8 cellular contexts compared by ENCODE assay signal in genomic region chr12:56188116-56188785, GRCh38. TPM values are rescaled to one million over a fixed set of nuclear protein-coding genes. Genes with fewer than 3 reads are reported as not detected.
DNase-seq lines count a peak whose midpoint lies in the region; ATAC-seq, FAIRE-seq and TF ChIP-seq lines count a peak whose summit lies in the region.

No MANE protein-coding gene starts in this region.

- H2AFZ ChIP-seq in mammary epithelial cell (ENCODE audit: low read depth, low read length), result peak overlapping the region; percentile 80

- H3K4me2 ChIP-seq in mammary epithelial cell (ENCODE audit: insufficient read depth, low read depth, low read length), result peak overlapping the region; percentile 85

- peak overlapping the region; percentile 71 for H3K4me3 ChIP-seq in BJ (ENCODE audit: low read depth, low read length)
- peak overlapping the region; percentile 63 to 88 (median 71) for H3K4me3 ChIP-seq in mammary epithelial cell (replicated peaks in 1 of 3; ENCODE audit: insufficient read depth in 1 of 3, low read depth in 2 of 3, low read length in 3 of 3)

- H3K27ac ChIP-seq in mammary epithelial cell (ENCODE audit: insufficient read depth, low read depth, low read length), result peak overlapping the region; percentile 41

- no peaks in the 10 kb centered on the region for H4K20me1 ChIP-seq in mammary epithelial cell (ENCODE audit: insufficient read depth, low read length)

- peak overlapping the region; percentile 89 for H3K27ac Mint-ChIP-seq in mesothelial cell of epicardium

- peaks cover 1% of the 10 kb centered on the region for H3K27me3 Mint-ChIP-seq in mesothelial cell of epicardium (ENCODE audit: low read depth)

- CTCF ChIA-PET in BJ (lab: Yijun Ruan, JAX) (interaction anchor here (0.9 to 9.8 kb wide), 18 partner anchors 7 to 450 kb away, joined by 3 to 134 read pairs (median 7); partner anchors contain the start of genes ESYT1, MYL6, RNF41 and SPRYD4), mammary epithelial cell (lab: Charles Lee; ENCODE audit: low non-redundant PET) (interaction anchor here (0.6 kb wide), 1 partner anchor 449 kb away, joined by 4 read pairs; no protein-coding TSS in a partner anchor)

- BruUV-seq in mammary epithelial cell (replicated peaks; lab: Mats Ljungman, UMichigan), result no TSS peak

- TF ChIP-seq CTCF in BJ (IDR thresholded peaks at IDR 0.05; ENCODE audit: insufficient read depth, low read depth, low read length) (no peak), mammary epithelial cell (conservative IDR thresholded peaks at IDR 0.05 in 1 of 2, IDR thresholded peaks at IDR 0.05 in 1 of 2; ENCODE audit: extremely low read depth in 1 of 2, insufficient read depth in 1 of 2, low read depth in 1 of 2, low read length in 2 of 2) (no peak), mesothelial cell of epicardium (IDR thresholded peaks at IDR 0.05; ENCODE audit: unreplicated experiment) (no peak)

- ATAC-seq in GM21390 (IDR thresholded peaks at IDR 0.05; ENCODE audit: unreplicated experiment), result no peak

- H3K36me3 ChIP-seq in BJ (ENCODE audit: control insufficient read depth, insufficient read depth, low read length) (peaks cover 10% of the 10 kb centered on the region), mammary epithelial cell (ENCODE audit: insufficient read depth, low read length) (peaks cover 17% of the 10 kb centered on the region)

- no peaks in the 10 kb centered on the region for H3K9me3 ChIP-seq in mammary epithelial cell (replicated peaks; ENCODE audit: insufficient read depth, low read length)

- dilution Hi-C loops in mammary epithelial cell (cut with HindIII; ENCODE audit: low sequenced_read_pairs), result loop anchor here (5.0 kb wide), 1 partner anchor 431 kb away; no protein-coding TSS in a partner anchor

- POLR2A ChIA-PET in BJ (lab: Charles Lee), result interaction anchor here (0.6 to 2.2 kb wide), 4 partner anchors 30 to 114 kb away, joined by 3 to 10 read pairs (median 5); partner anchors contain the start of genes MYL6 and RNF41

- DNase-seq in BJ (ENCODE audit: low read depth) (no peak), KBM-7 (peak; percentile 27), mammary epithelial cell (no peak), mesothelial cell of epicardium (ENCODE audit: low spot score in 2 of 2, unreplicated experiment in 2 of 2) (no peak), GM12892 (ENCODE audit: insufficient read length) (no peak), NOMO-1 treated with DMSO at 0.1 percent for 48 hours (lab: John Stamatoyannopoulos, UW; ENCODE audit: unreplicated experiment) (no peak), SW 1271 (lab: John Stamatoyannopoulos, UW) (no peak)

- FAIRE-seq in GM12892 (lab: Jason Lieb, UNC), result no peak

- H3K4me1 Mint-ChIP-seq in mesothelial cell of epicardium, result peaks cover 19% of the 10 kb centered on the region

- in situ Hi-C loops in KBM-7 (cut with MboI; ENCODE audit: low pct_unique_long_range_greater_than_20kb, low sequenced_read_pairs), result no loop called here
- in situ Hi-C loops in mammary epithelial cell (cut with MboI; ENCODE audit: low sequenced_read_pairs in 2 of 2), result no loop called here

- H3K9me3 Mint-ChIP-seq in mesothelial cell of epicardium, result no peaks in the 10 kb centered on the region

- peaks cover 18% of the 10 kb centered on the region for H3K4me1 ChIP-seq in mammary epithelial cell (ENCODE audit: insufficient read depth, low read length)

- peaks cover 36% of the 10 kb centered on the region for H3K79me2 ChIP-seq in mammary epithelial cell (ENCODE audit: insufficient read depth, low read length)

- H3K27me3 ChIP-seq in BJ (ENCODE audit: control insufficient read depth, insufficient read depth, low read length) (no peaks in the 10 kb centered on the region), mammary epithelial cell (ENCODE audit: insufficient read depth, low read length) (no peaks in the 10 kb centered on the region)

- intact Hi-C loops in mammary epithelial cell (cut with micrococcal nuclease), result no loop called here

- WGBS in mammary epithelial cell (ENCODE audit: low coverage, missing lambda C conversion rate), result 6% methylated on average over 7 of the region's 10 CpGs

- peak overlapping the region; percentile 75 for H3K4me3 Mint-ChIP-seq in mesothelial cell of epicardium

- H3K9ac ChIP-seq in mammary epithelial cell (ENCODE audit: insufficient read depth, low read length), result peak overlapping the region; percentile 79

- TF ChIP-seq POLR2A in GM12892 (IDR thresholded peaks at IDR 0.05; ENCODE audit: low read depth, low read length), result no peak

- H3K36me3 Mint-ChIP-seq in mesothelial cell of epicardium, result peaks cover 16% of the 10 kb centered on the region

RNA-seq across cellular contexts. Expression of gene SMARCC2, which starts 1.0 kb away (rescaled TPM):
- polyA plus RNA-seq in BJ (2011; rRNA removed) (60.7 and 72.6 TPM in 2 replicates), mammary epithelial cell (31.7 TPM)
- polyA minus RNA-seq in BJ (2011; rRNA and poly(A)+ RNA removed), result 57.8 and 79.5 TPM in 2 replicates
- total RNA-seq in mammary epithelial cell (10 to 100 TPM; 28.7 to 61.6 TPM), mesothelial cell of epicardium (158 to 177 TPM (median 171 TPM) in 3 replicates)
- polyA minus RNA-seq in mammary epithelial cell, result 88.2 TPM
- 42.7 TPM for polyA plus RNA-seq in GM12892 (2012; ENCODE audit: missing spikeins)

RNA-seq across cellular contexts. Expression of gene MYL6, which starts 30.1 kb away (rescaled TPM):
- polyA plus RNA-seq in BJ (2011; rRNA removed), result 5,667 and 6,879 TPM in 2 replicates
- polyA minus RNA-seq in BJ (2011; rRNA and poly(A)+ RNA removed), result 985 and 1,932 TPM in 2 replicates
- 1,000 to 10,000 TPM in 1 of 2 donors, 100 to 1,000 TPM in 1; 732 to 1,042 TPM for total RNA-seq in mammary epithelial cell
- polyA plus RNA-seq in mammary epithelial cell, result 3,180 TPM
- polyA minus RNA-seq in mammary epithelial cell, result 913 TPM
- total RNA-seq in mesothelial cell of epicardium, result 800 to 830 TPM (median 827 TPM) in 3 replicates
- 1,951 TPM for polyA plus RNA-seq in GM12892 (2012; ENCODE audit: missing spikeins)

RNA-seq across cellular contexts. Expression of gene RNF41, which starts 33.5 kb away (rescaled TPM):
- polyA plus RNA-seq in BJ (2011; rRNA removed) (212 and 338 TPM in 2 replicates), mammary epithelial cell (51.7 TPM)
- polyA minus RNA-seq in BJ (2011; rRNA and poly(A)+ RNA removed), result 374 and 608 TPM in 2 replicates
- total RNA-seq in mammary epithelial cell (100 to 1,000 TPM in 1 of 2 donors, 10 to 100 TPM in 1; 66.8 to 151 TPM), mesothelial cell of epicardium (47.1 to 49.6 TPM (median 48.1 TPM) in 3 replicates)
- 115 TPM for polyA minus RNA-seq in mammary epithelial cell
- polyA plus RNA-seq in GM12892 (2012; ENCODE audit: missing spikeins), result 20.2 TPM

RNA-seq across cellular contexts. Expression of gene MYL6B, which starts 35.9 kb away (rescaled TPM):
- polyA plus RNA-seq in BJ (2011; rRNA removed) (74.1 and 75.4 TPM in 2 replicates), mammary epithelial cell (50.1 TPM)
- polyA minus RNA-seq in BJ (2011; rRNA and poly(A)+ RNA removed), result 21.6 and 24.2 TPM in 2 replicates
- total RNA-seq in mammary epithelial cell (10 to 100 TPM; 24.7 to 57.1 TPM), mesothelial cell of epicardium (150 to 151 TPM (median 150 TPM) in 3 replicates)
- 32.8 TPM for polyA minus RNA-seq in mammary epithelial cell
- polyA plus RNA-seq in GM12892 (2012; ENCODE audit: missing spikeins), result 105 TPM

RNA-seq across cellular contexts. Expression of gene NABP2, which starts 35.9 kb away (rescaled TPM):
- 47.5 and 52.0 TPM in 2 replicates for polyA plus RNA-seq in BJ (2011; rRNA removed)
- polyA minus RNA-seq in BJ (2011; rRNA and poly(A)+ RNA removed), result 8.7 and 17.1 TPM in 2 replicates
- 10 to 100 TPM; 18.3 to 37.5 TPM for total RNA-seq in mammary epithelial cell
- polyA plus RNA-seq in mammary epithelial cell, result 61.2 TPM
- 25.3 TPM for polyA minus RNA-seq in mammary epithelial cell
- total RNA-seq in mesothelial cell of epicardium, result 23.5 to 24.4 TPM (median 23.7 TPM) in 3 replicates
- 47.0 TPM for polyA plus RNA-seq in GM12892 (2012; ENCODE audit: missing spikeins)
